In genomic region chr21:17491716-17492414, GRCh38 we compare ENCODE assay signal across 8 cellular contexts. TPM values are rescaled to one million over a fixed set of nuclear protein-coding genes. Genes with fewer than 3 reads are reported as not detected.
DNase-seq lines count a peak whose midpoint lies in the region; ATAC-seq and TF ChIP-seq lines count a peak whose summit lies in the region.

No MANE protein-coding gene starts in this region.

- H4K8ac ChIP-seq in mesenchymal stem cell (ENCODE audit: low read length) = no peak overlapping the region

- POLR2A ChIA-PET in Caco-2 (lab: Charles Lee) = no interaction called here
- POLR2A ChIA-PET in activated CD4-positive, alpha-beta memory T cell treated with anti-CD3 and anti-CD28 coated beads for 36 hours (lab: Charles Lee) = no interaction called here

- H2BK5ac ChIP-seq in mesenchymal stem cell (ENCODE audit: low read depth, low read length, poor library complexity, severe bottlenecking) = no peak overlapping the region

- no TSS peak for BruUV-seq in Caco-2 (replicated peaks; lab: Mats Ljungman, UMichigan)

- no peak for ATAC-seq in HG03139 (IDR thresholded peaks at IDR 0.05; ENCODE audit: unreplicated experiment)

- no peak overlapping the region for H3K4me2 ChIP-seq in mesenchymal stem cell (ENCODE audit: low read length, poor library complexity, severe bottlenecking)

- H3K79me1 ChIP-seq in mesenchymal stem cell (replicated peaks; ENCODE audit: low read length, poor library complexity, severe bottlenecking) = no peaks in the 10 kb centered on the region

- intact Hi-C loops in Caco-2 (cut with micrococcal nuclease; ENCODE audit: unreplicated experiment) = no loop called here
- intact Hi-C loops in activated CD4-positive, alpha-beta memory T cell treated with anti-CD3 and anti-CD28 coated beads for 36 hours (cut with micrococcal nuclease) = no loop called here

- H3K27me3 ChIP-seq in Caco-2 (replicated peaks; ENCODE audit: control insufficient read depth, insufficient read depth, low read length) (no peaks in the 10 kb centered on the region), HL-60 (ENCODE audit: insufficient read depth, poor library complexity, severe bottlenecking) (no peaks in the 10 kb centered on the region), mesenchymal stem cell (ENCODE audit: control insufficient read depth in 1 of 2, insufficient read depth in 1 of 2, low read length in 2 of 2) (no peaks in the 10 kb centered on the region)

- no peaks in the 10 kb centered on the region for H3K27me3 Mint-ChIP-seq in Caco-2 (ENCODE audit: insufficient read depth, unreplicated experiment)
- H3K27me3 Mint-ChIP-seq in activated CD4-positive, alpha-beta memory T cell treated with anti-CD3 and anti-CD28 coated beads for 36 hours = peaks cover 5% of the 10 kb centered on the region

- peak overlapping the region; percentile 5 for H3K27ac Mint-ChIP-seq in Caco-2 (ENCODE audit: unreplicated experiment)
- peak overlapping the region; percentile 9 for H3K27ac Mint-ChIP-seq in activated CD4-positive, alpha-beta memory T cell treated with anti-CD3 and anti-CD28 coated beads for 36 hours

- no peak overlapping the region for H3K4ac ChIP-seq in mesenchymal stem cell (ENCODE audit: low read depth in 1 of 2, low read length in 2 of 2)

- H3K36me3 ChIP-seq in Caco-2 (ENCODE audit: control insufficient read depth, insufficient read depth, low read length) (no peaks in the 10 kb centered on the region), mesenchymal stem cell (ENCODE audit: control insufficient read depth in 1 of 2, insufficient read depth in 2 of 2, low read depth in 1 of 2, low read length in 2 of 2) (no peaks in the 10 kb centered on the region)

- CTCF ChIA-PET in Caco-2 (lab: Charles Lee) = no interaction called here
- CTCF ChIA-PET in activated CD4-positive, alpha-beta memory T cell treated with anti-CD3 and anti-CD28 coated beads for 36 hours (lab: Charles Lee) = no interaction called here

- no peak overlapping the region for H3K14ac ChIP-seq in mesenchymal stem cell (ENCODE audit: low read length in 2 of 2)

- H3K9ac ChIP-seq in mesenchymal stem cell (ENCODE audit: low read length) = peak overlapping the region; percentile 67

- H3K4me1 Mint-ChIP-seq in Caco-2 (ENCODE audit: low read depth, unreplicated experiment) = peaks cover 17% of the 10 kb centered on the region
- peaks cover 11% of the 10 kb centered on the region for H3K4me1 Mint-ChIP-seq in activated CD4-positive, alpha-beta memory T cell treated with anti-CD3 and anti-CD28 coated beads for 36 hours (ENCODE audit: low read depth)

- H3K18ac ChIP-seq in mesenchymal stem cell (ENCODE audit: low read depth in 1 of 2, low read length in 2 of 2) = peak overlapping the region in 1 of 2 experiments; percentile 40

- no peaks in the 10 kb centered on the region for H3K36me3 Mint-ChIP-seq in Caco-2 (ENCODE audit: insufficient read depth, unreplicated experiment)
- H3K36me3 Mint-ChIP-seq in activated CD4-positive, alpha-beta memory T cell treated with anti-CD3 and anti-CD28 coated beads for 36 hours = no peaks in the 10 kb centered on the region

- H3K9me3 Mint-ChIP-seq in Caco-2 (ENCODE audit: unreplicated experiment) = no peaks in the 10 kb centered on the region
- no peaks in the 10 kb centered on the region for H3K9me3 Mint-ChIP-seq in activated CD4-positive, alpha-beta memory T cell treated with anti-CD3 and anti-CD28 coated beads for 36 hours

- no peak overlapping the region for H2AFZ ChIP-seq in mesenchymal stem cell (ENCODE audit: low read depth, low read length)

- H2BK12ac ChIP-seq in mesenchymal stem cell (ENCODE audit: low read length in 2 of 2) = no peak overlapping the region

- H2BK15ac ChIP-seq in mesenchymal stem cell (ENCODE audit: low read depth, poor library complexity, severe bottlenecking) = no peak overlapping the region

- H3K4me3 ChIP-seq in Caco-2 (ENCODE audit: low read depth, low read length) = no peak overlapping the region
- H3K4me3 ChIP-seq in HL-60 (replicated peaks; ENCODE audit: insufficient read depth, low read length) = no peak overlapping the region
- peak overlapping the region in 1 of 2 experiments; percentile 12 for H3K4me3 ChIP-seq in mesenchymal stem cell (ENCODE audit: insufficient read depth in 1 of 2, low read depth in 1 of 2, low read length in 2 of 2)

- no peak overlapping the region for H3K27ac ChIP-seq in HL-60 (replicated peaks)
- peak overlapping the region; percentile 51 for H3K27ac ChIP-seq in mesenchymal stem cell (ENCODE audit: low read length, poor library complexity, severe bottlenecking)

- no peak overlapping the region for H3K23ac ChIP-seq in mesenchymal stem cell (ENCODE audit: low read length in 2 of 2)

- TF ChIP-seq CTCF in Caco-2 (IDR thresholded peaks at IDR 0.05; ENCODE audit: insufficient read depth in 1 of 2, low read depth in 1 of 2, low read length in 1 of 2, severe bottlenecking in 1 of 2, unreplicated experiment in 1 of 2) (no peak), HL-60 (IDR thresholded peaks at IDR 0.05; ENCODE audit: insufficient read depth, low read length) (no peak)

- DNase-seq in Caco-2 (no peak), HL-60 (ENCODE audit: low read depth in 1 of 2, low spot score in 1 of 2) (peak; percentile 11 to 30), mesenchymal stem cell (peak; percentile 94), ecto neural progenitor cell (ENCODE audit: low spot score) (no peak), cortex of kidney (lab: John Stamatoyannopoulos, UW) (no peak), NCI-H526 treated with DMSO at 0.1 percent for 48 hours (lab: John Stamatoyannopoulos, UW) (no peak)
- peak; percentile 33 for DNase-seq in activated CD4-positive, alpha-beta memory T cell treated with anti-CD3 and anti-CD28 coated beads for 36 hours

- 28% methylated on average over 7 of the region's 7 CpGs for WGBS in mesenchymal stem cell

- no peak overlapping the region for H3K4me3 Mint-ChIP-seq in Caco-2 (ENCODE audit: unreplicated experiment)
- H3K4me3 Mint-ChIP-seq in activated CD4-positive, alpha-beta memory T cell treated with anti-CD3 and anti-CD28 coated beads for 36 hours = no peak overlapping the region

- H2BK120ac ChIP-seq in mesenchymal stem cell (ENCODE audit: low read depth, low read length) = no peak overlapping the region

- H4K91ac ChIP-seq in mesenchymal stem cell (ENCODE audit: low read length) = no peak overlapping the region

- no peaks in the 10 kb centered on the region for H3K9me3 ChIP-seq in Caco-2
- no peaks in the 10 kb centered on the region for H3K9me3 ChIP-seq in mesenchymal stem cell (ENCODE audit: control insufficient read depth, low read length)

- H2AK5ac ChIP-seq in mesenchymal stem cell (ENCODE audit: low read length, severe bottlenecking) = no peak overlapping the region

- H3K4me1 ChIP-seq in Caco-2 (peaks cover 13% of the 10 kb centered on the region), mesenchymal stem cell (ENCODE audit: control insufficient read depth, insufficient read depth, low read depth, low read length) (peaks cover 5% of the 10 kb centered on the region)

RNA-seq across cellular contexts. Expression of gene CXADR, which starts 21.0 kb away (rescaled TPM):
- total RNA-seq in Caco-2 (2022) = 98.6 and 102 TPM in 2 replicates
- under 1 TPM; 0.29 to 0.75 TPM for total RNA-seq in activated CD4-positive, alpha-beta memory T cell treated with anti-CD3 and anti-CD28 coated beads for 36 hours
- polyA plus RNA-seq in mesenchymal stem cell (2013, experiment 1 of 2) = 0.97 TPM
- polyA plus RNA-seq in mesenchymal stem cell (2013, experiment 2 of 2) = 0.71 TPM

Comparison
In these comparisons a context has a peak if more than half of its experiments do, and no peak if none do; other contexts are left out.
1. DNase-seq: peak in HL-60 (2 of 2), activated CD4-positive, alpha-beta memory T cell treated with anti-CD3 and anti-CD28 coated beads for 36 hours (single experiment) and mesenchymal stem cell (single experiment); none in Caco-2 (0 of 2), ecto neural progenitor cell (single experiment), cortex of kidney (single experiment) and NCI-H526 treated with DMSO at 0.1 percent for 48 hours (single experiment).
2. RNA of gene CXADR, which starts 21.0 kb away (total RNA-seq): 98.6 to 102 TPM in Caco-2; 0.29 to 0.75 TPM in activated CD4-positive, alpha-beta memory T cell treated with anti-CD3 and anti-CD28 coated beads for 36 hours; every median in the first group is over 10 times any median in the second.